Comparison of ENCODE assay signal across 8 cellular contexts in genomic region chr16:49407873-49408565, GRCh38. TPM values are rescaled to one million over a fixed set of nuclear protein-coding genes. Genes with fewer than 3 reads are reported as not detected.
DNase-seq lines count a peak whose midpoint lies in the region; ATAC-seq lines count a peak whose summit lies in the region.

No MANE protein-coding gene starts in this region.

- H3K27ac Mint-ChIP-seq in central memory CD8-positive, alpha-beta T cell (ENCODE audit: low read depth) = no peak overlapping the region

- H3K36me3 Mint-ChIP-seq in central memory CD8-positive, alpha-beta T cell (ENCODE audit: insufficient read depth) = no peaks in the 10 kb centered on the region

- peaks cover 14% of the 10 kb centered on the region for H3K27me3 Mint-ChIP-seq in central memory CD8-positive, alpha-beta T cell

- H3K9me3 Mint-ChIP-seq in central memory CD8-positive, alpha-beta T cell = peaks cover 2% of the 10 kb centered on the region

- DNase-seq in Ammon's horn (ENCODE audit: low spot score) (peak; percentile 88), NCI-H226 (peak; percentile 40), left colon (peak; percentile 82 to 88)
- peak; percentile 27 to 39 for DNase-seq in central memory CD8-positive, alpha-beta T cell (ENCODE audit: low spot score in 2 of 2)
- peak; percentile 59 to 69 for DNase-seq in stimulated activated CD4-positive, alpha-beta T cell treated with anti-CD3 and anti-CD28 coated beads, Interleukin-4, amount 100 ng/mL, for 48 hours (ENCODE audit: low read depth in 2 of 2)

- intact Hi-C loops in left colon (cut with DNase I, micrococcal nuclease) = loop anchor here in 1 of 2 donors (5.0 kb wide), 2 partner anchors 189 to 514 kb away; no protein-coding TSS in a partner anchor

- H3K4me3 Mint-ChIP-seq in central memory CD8-positive, alpha-beta T cell = no peak overlapping the region

- peak; percentile 95 for ATAC-seq in GM19023 (IDR thresholded peaks at IDR 0.05; ENCODE audit: unreplicated experiment)
- peak; percentile 83 for ATAC-seq in HG03135 (IDR thresholded peaks at IDR 0.05; ENCODE audit: unreplicated experiment)
- ATAC-seq in activated CD4-positive, CD25-positive, alpha-beta regulatory T cell treated with anti-CD3 and anti-CD28 coated beads, Interleukin-2, amount 50 U/mL, for 24 hours = peak; percentile 62 to 70
- ATAC-seq in central memory CD8-positive, alpha-beta T cell (replicated peaks; ENCODE audit: extremely low read depth, poor library complexity, severe bottlenecking) = peak; percentile 36
- ATAC-seq in left colon = peak; percentile 100

- H3K4me1 Mint-ChIP-seq in central memory CD8-positive, alpha-beta T cell = no peaks in the 10 kb centered on the region

RNA-seq across cellular contexts. Expression of gene C16orf78, which starts 34.4 kb away (rescaled TPM):
- total RNA-seq in left colon = not detected

Comparison
In these comparisons a context has a peak if more than half of its experiments do, and no peak if none do; other contexts are left out.
1. Peak in every context shown above with its lines: DNase-seq and ATAC-seq.
2. DNase-seq: peak in every context shown above with its lines; median percentile 88 in Ammon's horn; 85 in left colon; 64 in stimulated activated CD4-positive, alpha-beta T cell treated with anti-CD3 and anti-CD28 coated beads, Interleukin-4, amount 100 ng/mL, for 48 hours; 40 in NCI-H226; 33 in central memory CD8-positive, alpha-beta T cell.
3. ATAC-seq: peak in every context shown above with its lines; median percentile 100 in left colon; 95 in GM19023; 83 in HG03135; 66 in activated CD4-positive, CD25-positive, alpha-beta regulatory T cell treated with anti-CD3 and anti-CD28 coated beads, Interleukin-2, amount 50 U/mL, for 24 hours; 36 in central memory CD8-positive, alpha-beta T cell.